ENCODE assay signal across 1 cellular context in the genomic region with DNA sequence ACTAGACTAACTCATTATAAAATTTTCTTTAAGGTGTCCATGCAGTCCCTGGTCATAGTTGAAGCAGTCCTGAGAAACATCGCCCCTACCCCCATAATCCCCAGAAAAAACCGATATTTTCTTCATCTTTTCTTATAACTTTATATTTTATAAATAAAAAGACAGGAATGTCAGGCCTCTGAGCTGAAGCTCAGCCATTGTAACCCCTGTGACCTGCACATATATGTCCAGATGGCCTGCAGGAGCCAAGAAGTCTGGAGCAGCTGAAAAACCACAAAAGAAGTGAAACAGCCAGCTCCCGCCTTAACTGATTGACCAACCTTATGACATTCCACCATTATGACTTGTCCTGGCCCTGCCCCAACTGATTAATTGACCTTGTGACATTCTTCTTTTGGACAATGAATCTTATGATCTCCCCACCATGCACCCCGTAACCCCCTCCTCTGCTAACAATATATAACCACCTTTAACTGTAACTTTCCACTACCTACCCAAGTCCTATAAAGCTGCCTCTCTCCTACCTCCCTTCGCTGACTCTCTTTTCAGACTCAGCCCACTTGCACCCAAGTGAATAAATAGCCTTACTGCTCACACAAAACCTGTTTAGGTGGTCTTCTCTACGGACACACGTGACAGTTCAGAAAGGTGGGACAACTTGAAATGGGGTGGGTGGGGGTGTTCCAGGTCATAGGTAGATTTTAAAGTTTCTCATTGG.
A peak's percentile ranks its signal among the peaks of the same experiment; 100 is the strongest.
TF ChIP-seq lines count a peak whose summit lies in the region.
"Not testable (repeated sequence)": the region's sequence is repeated elsewhere in the genome, so short reads cannot be mapped to it uniquely, and the experiment has no call there.

No MANE protein-coding gene starts in this region.

TF ChIP-seq in K562, 482 proteins besides CTCF, POLR2A, EP300 and RAD21 (continued from another document and continues in another):
- TF ChIP-seq, protein P1, sequence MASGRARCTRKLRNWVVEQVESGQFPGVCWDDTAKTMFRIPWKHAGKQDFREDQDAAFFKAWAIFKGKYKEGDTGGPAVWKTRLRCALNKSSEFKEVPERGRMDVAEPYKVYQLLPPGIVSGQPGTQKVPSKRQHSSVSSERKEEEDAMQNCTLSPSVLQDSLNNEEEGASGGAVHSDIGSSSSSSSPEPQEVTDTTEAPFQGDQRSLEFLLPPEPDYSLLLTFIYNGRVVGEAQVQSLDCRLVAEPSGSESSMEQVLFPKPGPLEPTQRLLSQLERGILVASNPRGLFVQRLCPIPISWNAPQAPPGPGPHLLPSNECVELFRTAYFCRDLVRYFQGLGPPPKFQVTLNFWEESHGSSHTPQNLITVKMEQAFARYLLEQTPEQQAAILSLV (tag; IDR thresholded peaks at IDR 0.05), result 0 out of 2 replicates have a peak, but pooled peaks have one; percentile 26
- TF ChIP-seq, protein P2, sequence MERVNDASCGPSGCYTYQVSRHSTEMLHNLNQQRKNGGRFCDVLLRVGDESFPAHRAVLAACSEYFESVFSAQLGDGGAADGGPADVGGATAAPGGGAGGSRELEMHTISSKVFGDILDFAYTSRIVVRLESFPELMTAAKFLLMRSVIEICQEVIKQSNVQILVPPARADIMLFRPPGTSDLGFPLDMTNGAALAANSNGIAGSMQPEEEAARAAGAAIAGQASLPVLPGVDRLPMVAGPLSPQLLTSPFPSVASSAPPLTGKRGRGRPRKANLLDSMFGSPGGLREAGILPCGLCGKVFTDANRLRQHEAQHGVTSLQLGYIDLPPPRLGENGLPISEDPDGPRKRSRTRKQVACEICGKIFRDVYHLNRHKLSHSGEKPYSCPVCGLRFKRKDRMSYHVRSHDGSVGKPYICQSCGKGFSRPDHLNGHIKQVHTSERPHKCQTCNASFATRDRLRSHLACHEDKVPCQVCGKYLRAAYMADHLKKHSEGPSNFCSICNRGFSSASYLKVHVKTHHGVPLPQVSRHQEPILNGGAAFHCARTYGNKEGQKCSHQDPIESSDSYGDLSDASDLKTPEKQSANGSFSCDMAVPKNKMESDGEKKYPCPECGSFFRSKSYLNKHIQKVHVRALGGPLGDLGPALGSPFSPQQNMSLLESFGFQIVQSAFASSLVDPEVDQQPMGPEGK (CRISPR knock-in tag; IDR thresholded peaks at IDR 0.05; ENCODE audit: borderline replicate concordance), result 0 out of 2 replicates have a peak, but pooled peaks have one; percentile 53
- TF ChIP-seq, protein P3, sequence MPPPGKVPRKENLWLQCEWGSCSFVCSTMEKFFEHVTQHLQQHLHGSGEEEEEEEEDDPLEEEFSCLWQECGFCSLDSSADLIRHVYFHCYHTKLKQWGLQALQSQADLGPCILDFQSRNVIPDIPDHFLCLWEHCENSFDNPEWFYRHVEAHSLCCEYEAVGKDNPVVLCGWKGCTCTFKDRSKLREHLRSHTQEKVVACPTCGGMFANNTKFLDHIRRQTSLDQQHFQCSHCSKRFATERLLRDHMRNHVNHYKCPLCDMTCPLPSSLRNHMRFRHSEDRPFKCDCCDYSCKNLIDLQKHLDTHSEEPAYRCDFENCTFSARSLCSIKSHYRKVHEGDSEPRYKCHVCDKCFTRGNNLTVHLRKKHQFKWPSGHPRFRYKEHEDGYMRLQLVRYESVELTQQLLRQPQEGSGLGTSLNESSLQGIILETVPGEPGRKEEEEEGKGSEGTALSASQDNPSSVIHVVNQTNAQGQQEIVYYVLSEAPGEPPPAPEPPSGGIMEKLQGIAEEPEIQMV (tag; conservative IDR thresholded peaks at IDR 0.05; ENCODE audit: low read depth), result peak; percentile 73
- TF ChIP-seq, protein P4, sequence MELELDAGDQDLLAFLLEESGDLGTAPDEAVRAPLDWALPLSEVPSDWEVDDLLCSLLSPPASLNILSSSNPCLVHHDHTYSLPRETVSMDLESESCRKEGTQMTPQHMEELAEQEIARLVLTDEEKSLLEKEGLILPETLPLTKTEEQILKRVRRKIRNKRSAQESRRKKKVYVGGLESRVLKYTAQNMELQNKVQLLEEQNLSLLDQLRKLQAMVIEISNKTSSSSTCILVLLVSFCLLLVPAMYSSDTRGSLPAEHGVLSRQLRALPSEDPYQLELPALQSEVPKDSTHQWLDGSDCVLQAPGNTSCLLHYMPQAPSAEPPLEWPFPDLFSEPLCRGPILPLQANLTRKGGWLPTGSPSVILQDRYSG (tag; conservative IDR thresholded peaks at IDR 0.05; ENCODE audit: low read depth), result peak; percentile 90
- TF ChIP-seq CHD4 (IDR thresholded peaks at IDR 0.05; ENCODE audit: insufficient read depth, insufficient replicate concordance, low read depth, low read length, poor library complexity, severe bottlenecking) (peak; percentile 88), ZNF586 (CRISPR knock-in tag; conservative IDR thresholded peaks at IDR 0.05) (peak; percentile 52; the same call in 1 of the 2 replicates), ZNF239 (CRISPR knock-in tag; IDR thresholded peaks at IDR 0.05) (peak; percentile 82), ZBTB7A (IDR thresholded peaks at IDR 0.05; ENCODE audit: borderline replicate concordance, control insufficient read depth, low read depth, low read length) (peak; percentile 24; the same call in 1 of the 2 replicates), ZNF589 (CRISPR knock-in tag; IDR thresholded peaks at IDR 0.05; ENCODE audit: low read depth) (peak; percentile 49; the same call in 1 of the 2 replicates), ZNF41 (CRISPR knock-in tag; conservative IDR thresholded peaks at IDR 0.05) (peak; percentile 87), CBFA2T3 (IDR thresholded peaks at IDR 0.05) (peak; percentile 43), SIN3A (IDR thresholded peaks at IDR 0.05; ENCODE audit: borderline replicate concordance in 2 of 2, control insufficient read depth in 1 of 2, low read depth in 2 of 2, low read length in 2 of 2) (0 out of 4 replicates have a peak, but pooled peaks of 1 of the 2 experiments have one; percentile 36), GATAD2A (IDR thresholded peaks at IDR 0.05) (peak; percentile 15; the same call in 1 of the 2 replicates), RHOXF2B (CRISPR knock-in tag; conservative IDR thresholded peaks at IDR 0.05) (peak; percentile 78; the same call in 1 of the 2 replicates), TCF3 (CRISPR knock-in tag; IDR thresholded peaks at IDR 0.05) (peak; percentile 64), CBFA2T2 (conservative IDR thresholded peaks at IDR 0.05) (peak; percentile 76), ELF4 (CRISPR knock-in tag; IDR thresholded peaks at IDR 0.05) (peak; percentile 76), LARP7 (IDR thresholded peaks at IDR 0.05) (peak; percentile 64; the same call in 1 of the 2 replicates), ZNF75A (CRISPR knock-in tag; IDR thresholded peaks at IDR 0.05) (peak; percentile 73; the same call in 1 of the 2 replicates), ZNF347 (CRISPR knock-in tag; IDR thresholded peaks at IDR 0.05; ENCODE audit: low read depth) (0 out of 2 replicates have a peak, but pooled peaks have one; percentile 50), OTX1 (CRISPR knock-in tag; IDR thresholded peaks at IDR 0.05) (peak; percentile 80), ZNF197 (CRISPR knock-in tag; IDR thresholded peaks at IDR 0.05; ENCODE audit: low read depth) (peak; percentile 73)
- TF ChIP-seq, protein P5, sequence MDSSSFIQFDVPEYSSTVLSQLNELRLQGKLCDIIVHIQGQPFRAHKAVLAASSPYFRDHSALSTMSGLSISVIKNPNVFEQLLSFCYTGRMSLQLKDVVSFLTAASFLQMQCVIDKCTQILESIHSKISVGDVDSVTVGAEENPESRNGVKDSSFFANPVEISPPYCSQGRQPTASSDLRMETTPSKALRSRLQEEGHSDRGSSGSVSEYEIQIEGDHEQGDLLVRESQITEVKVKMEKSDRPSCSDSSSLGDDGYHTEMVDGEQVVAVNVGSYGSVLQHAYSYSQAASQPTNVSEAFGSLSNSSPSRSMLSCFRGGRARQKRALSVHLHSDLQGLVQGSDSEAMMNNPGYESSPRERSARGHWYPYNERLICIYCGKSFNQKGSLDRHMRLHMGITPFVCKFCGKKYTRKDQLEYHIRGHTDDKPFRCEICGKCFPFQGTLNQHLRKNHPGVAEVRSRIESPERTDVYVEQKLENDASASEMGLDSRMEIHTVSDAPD (CRISPR knock-in tag; IDR thresholded peaks at IDR 0.05), result 0 out of 2 replicates have a peak, but pooled peaks have one; percentile 14
- TF ChIP-seq, protein P6, sequence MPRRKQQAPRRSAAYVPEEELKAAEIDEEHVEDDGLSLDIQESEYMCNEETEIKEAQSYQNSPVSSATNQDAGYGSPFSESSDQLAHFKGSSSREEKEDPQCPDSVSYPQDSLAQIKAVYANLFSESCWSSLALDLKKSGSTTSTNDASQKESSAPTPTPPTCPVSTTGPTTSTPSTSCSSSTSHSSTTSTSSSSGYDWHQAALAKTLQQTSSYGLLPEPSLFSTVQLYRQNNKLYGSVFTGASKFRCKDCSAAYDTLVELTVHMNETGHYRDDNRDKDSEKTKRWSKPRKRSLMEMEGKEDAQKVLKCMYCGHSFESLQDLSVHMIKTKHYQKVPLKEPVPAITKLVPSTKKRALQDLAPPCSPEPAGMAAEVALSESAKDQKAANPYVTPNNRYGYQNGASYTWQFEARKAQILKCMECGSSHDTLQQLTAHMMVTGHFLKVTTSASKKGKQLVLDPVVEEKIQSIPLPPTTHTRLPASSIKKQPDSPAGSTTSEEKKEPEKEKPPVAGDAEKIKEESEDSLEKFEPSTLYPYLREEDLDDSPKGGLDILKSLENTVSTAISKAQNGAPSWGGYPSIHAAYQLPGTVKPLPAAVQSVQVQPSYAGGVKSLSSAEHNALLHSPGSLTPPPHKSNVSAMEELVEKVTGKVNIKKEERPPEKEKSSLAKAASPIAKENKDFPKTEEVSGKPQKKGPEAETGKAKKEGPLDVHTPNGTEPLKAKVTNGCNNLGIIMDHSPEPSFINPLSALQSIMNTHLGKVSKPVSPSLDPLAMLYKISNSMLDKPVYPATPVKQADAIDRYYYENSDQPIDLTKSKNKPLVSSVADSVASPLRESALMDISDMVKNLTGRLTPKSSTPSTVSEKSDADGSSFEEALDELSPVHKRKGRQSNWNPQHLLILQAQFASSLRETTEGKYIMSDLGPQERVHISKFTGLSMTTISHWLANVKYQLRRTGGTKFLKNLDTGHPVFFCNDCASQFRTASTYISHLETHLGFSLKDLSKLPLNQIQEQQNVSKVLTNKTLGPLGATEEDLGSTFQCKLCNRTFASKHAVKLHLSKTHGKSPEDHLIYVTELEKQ (CRISPR knock-in tag; IDR thresholded peaks at IDR 0.05), result peak; percentile 83
- TF ChIP-seq, protein P7, sequence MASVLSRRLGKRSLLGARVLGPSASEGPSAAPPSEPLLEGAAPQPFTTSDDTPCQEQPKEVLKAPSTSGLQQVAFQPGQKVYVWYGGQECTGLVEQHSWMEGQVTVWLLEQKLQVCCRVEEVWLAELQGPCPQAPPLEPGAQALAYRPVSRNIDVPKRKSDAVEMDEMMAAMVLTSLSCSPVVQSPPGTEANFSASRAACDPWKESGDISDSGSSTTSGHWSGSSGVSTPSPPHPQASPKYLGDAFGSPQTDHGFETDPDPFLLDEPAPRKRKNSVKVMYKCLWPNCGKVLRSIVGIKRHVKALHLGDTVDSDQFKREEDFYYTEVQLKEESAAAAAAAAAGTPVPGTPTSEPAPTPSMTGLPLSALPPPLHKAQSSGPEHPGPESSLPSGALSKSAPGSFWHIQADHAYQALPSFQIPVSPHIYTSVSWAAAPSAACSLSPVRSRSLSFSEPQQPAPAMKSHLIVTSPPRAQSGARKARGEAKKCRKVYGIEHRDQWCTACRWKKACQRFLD (CRISPR knock-in tag; IDR thresholded peaks at IDR 0.05), result peak; percentile 91
- TF ChIP-seq, protein P8, sequence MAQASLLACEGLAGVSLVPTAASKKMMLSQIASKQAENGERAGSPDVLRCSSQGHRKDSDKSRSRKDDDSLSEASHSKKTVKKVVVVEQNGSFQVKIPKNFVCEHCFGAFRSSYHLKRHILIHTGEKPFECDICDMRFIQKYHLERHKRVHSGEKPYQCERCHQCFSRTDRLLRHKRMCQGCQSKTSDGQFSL (CRISPR knock-in tag; IDR thresholded peaks at IDR 0.05), result not testable (repeated sequence)
- TF ChIP-seq, protein P8 (tag; IDR thresholded peaks at IDR 0.05), result peak in 1 of 2 experiments; percentile 80; a peak in 1 of 4 replicates
- TF ChIP-seq, protein P9, sequence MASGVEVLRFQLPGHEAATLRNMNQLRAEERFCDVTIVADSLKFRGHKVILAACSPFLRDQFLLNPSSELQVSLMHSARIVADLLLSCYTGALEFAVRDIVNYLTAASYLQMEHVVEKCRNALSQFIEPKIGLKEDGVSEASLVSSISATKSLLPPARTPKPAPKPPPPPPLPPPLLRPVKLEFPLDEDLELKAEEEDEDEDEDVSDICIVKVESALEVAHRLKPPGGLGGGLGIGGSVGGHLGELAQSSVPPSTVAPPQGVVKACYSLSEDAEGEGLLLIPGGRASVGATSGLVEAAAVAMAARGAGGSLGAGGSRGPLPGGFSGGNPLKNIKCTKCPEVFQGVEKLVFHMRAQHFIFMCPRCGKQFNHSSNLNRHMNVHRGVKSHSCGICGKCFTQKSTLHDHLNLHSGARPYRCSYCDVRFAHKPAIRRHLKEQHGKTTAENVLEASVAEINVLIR (CRISPR knock-in tag; IDR thresholded peaks at IDR 0.05), result peak; percentile 59; the same call in 1 of the 2 replicates
- TF ChIP-seq, protein P10, sequence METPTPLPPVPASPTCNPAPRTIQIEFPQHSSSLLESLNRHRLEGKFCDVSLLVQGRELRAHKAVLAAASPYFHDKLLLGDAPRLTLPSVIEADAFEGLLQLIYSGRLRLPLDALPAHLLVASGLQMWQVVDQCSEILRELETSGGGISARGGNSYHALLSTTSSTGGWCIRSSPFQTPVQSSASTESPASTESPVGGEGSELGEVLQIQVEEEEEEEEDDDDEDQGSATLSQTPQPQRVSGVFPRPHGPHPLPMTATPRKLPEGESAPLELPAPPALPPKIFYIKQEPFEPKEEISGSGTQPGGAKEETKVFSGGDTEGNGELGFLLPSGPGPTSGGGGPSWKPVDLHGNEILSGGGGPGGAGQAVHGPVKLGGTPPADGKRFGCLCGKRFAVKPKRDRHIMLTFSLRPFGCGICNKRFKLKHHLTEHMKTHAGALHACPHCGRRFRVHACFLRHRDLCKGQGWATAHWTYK (CRISPR knock-in tag; IDR thresholded peaks at IDR 0.05), result peak; percentile 94; the same call in 1 of the 2 replicates
